Comparison of ENCODE assay signal across 17 cellular contexts in genomic region chr5:25568989-25569625, GRCh38.
A peak's percentile ranks its signal among the peaks of the same experiment; 100 is the strongest.
DNase-seq lines count a peak whose midpoint lies in the region; ATAC-seq and TF ChIP-seq lines count a peak whose summit lies in the region.
"Had no signal": no experiment of that assay in that cellular context is flagged by ENCODE, and none has a peak within 500 bp of the region (broad histone marks: within the 10 kb centered on the region; RNA-seq: fewer than 3 reads in every experiment).

No MANE protein-coding gene starts in this region.

- H3K4me3 ChIP-seq in PC-9 = no peak overlapping the region; the same call in 1 of the 2 replicates
- H3K4me3 ChIP-seq in effector memory CD4-positive, alpha-beta T cell (ENCODE audit: insufficient read depth, low read depth, low read length, poor library complexity, severe bottlenecking) = peak overlapping the region; percentile 18
- H3K4me3 ChIP-seq: skin epidermis had no signal

- H3K9ac ChIP-seq in H9 (ENCODE audit: extremely low read depth, insufficient read length, low read length) = no peak overlapping the region

- POLR2A ChIA-PET in PC-9 (lab: Charles Lee; ENCODE audit: unreplicated experiment) = interaction anchor here (0.7 kb wide), 1 partner anchor 87 kb away, joined by 11 read pairs; no protein-coding TSS in a partner anchor

- no TSS peak for BruUV-seq in PC-9 (replicated peaks; lab: Mats Ljungman, UMichigan)

- H3K27me3 Mint-ChIP-seq in H9 (ENCODE audit: low read depth) = no peaks in the 10 kb centered on the region
- H3K27me3 Mint-ChIP-seq: activated T-cell treated with anti-CD3 and anti-CD28 coated beads, Interleukin-2, amount 50 U/mL, for 24 hours; stimulated activated naive CD8-positive, alpha-beta T cell treated with anti-CD3 and anti-CD28 coated beads, Interleukin-15, amount 100 ng/mL, for 72 hours had no signal

- H3K4me2 ChIP-seq in H9 (ENCODE audit: insufficient read depth, insufficient read length, low read length) = no peak overlapping the region
- no peak overlapping the region for H3K4me2 ChIP-seq in PC-9

- H3K9me3 Mint-ChIP-seq in H9 = peaks cover 5 to 9% of the 10 kb centered on the region in 2 experiments

- in situ Hi-C loops in GM13977 (cut with MboI; ENCODE audit: low pct_unique_long_range_greater_than_20kb, low sequenced_read_pairs, unreplicated experiment) = no loop called here

- 0 out of 2 replicates have a peak, but pooled peaks cover 2% of the 10 kb centered on the region for H3K9me2 ChIP-seq in PC-9 (ENCODE audit: insufficient read depth)

- no peak overlapping the region for H3K23ac ChIP-seq in H9 (ENCODE audit: insufficient read length, low read depth, low read length)

- H3K14ac ChIP-seq in H9 (ENCODE audit: insufficient read depth, low read length) = no peak overlapping the region

- H4K20me1 ChIP-seq in H9 (ENCODE audit: control insufficient read depth, insufficient read depth, insufficient read length) = no peaks in the 10 kb centered on the region
- no peaks in the 10 kb centered on the region for H4K20me1 ChIP-seq in PC-9 (ENCODE audit: insufficient read depth)

- no peak overlapping the region for H2BK5ac ChIP-seq in H9 (ENCODE audit: insufficient read length, low read length)

- no peak overlapping the region for H2BK20ac ChIP-seq in H9 (ENCODE audit: low read depth, low read length, poor library complexity, severe bottlenecking)

- intact Hi-C loops in PC-9 (cut with micrococcal nuclease; ENCODE audit: unreplicated experiment) = no loop called here

- DNase-seq in DMS 273 (lab: John Stamatoyannopoulos, UW; ENCODE audit: unreplicated experiment) = peak; percentile 13
- DNase-seq in DMS 273 treated with DMSO at 0.1 percent for 48 hours (lab: John Stamatoyannopoulos, UW) = no peak
- peak; percentile 23 for DNase-seq in H9
- DNase-seq in PC-9 = no peak
- DNase-seq in effector memory CD4-positive, alpha-beta T cell = peak in 1 of 3 donors; percentile 1
- DNase-seq in globus pallidus (ENCODE audit: low spot score) = no peak
- no peak for DNase-seq in GM13977 (ENCODE audit: low spot score)
- DNase-seq: activated T-cell treated with anti-CD3 and anti-CD28 coated beads, Interleukin-2, amount 50 U/mL, for 24 hours; effector CD4-positive, alpha-beta T cell; GOT3; NCI-H2029 treated with DMSO at 0.1 percent for 48 hours; stimulated activated naive CD8-positive, alpha-beta T cell treated with anti-CD3 and anti-CD28 coated beads, Interleukin-15, amount 100 ng/mL, for 72 hours had no signal

- no peak overlapping the region for H4K8ac ChIP-seq in H9 (replicated peaks; ENCODE audit: insufficient read length, low read depth, low read length)

- no peak overlapping the region for H3K56ac ChIP-seq in H9 (ENCODE audit: insufficient read length, low read depth, low read length)

- CTCF ChIA-PET in PC-9 (lab: Charles Lee) = no interaction called here

- H4K91ac ChIP-seq in H9 (ENCODE audit: insufficient read length, low read depth, low read length) = no peak overlapping the region

- no peaks in the 10 kb centered on the region for H3K36me3 ChIP-seq in PC-9 (ENCODE audit: low read depth)
- no peaks in the 10 kb centered on the region for H3K36me3 ChIP-seq in effector memory CD4-positive, alpha-beta T cell (ENCODE audit: control insufficient read depth, insufficient read depth, low read length)

- H3K27me3 ChIP-seq in H9 (ENCODE audit: insufficient read depth, low read length) (no peaks in the 10 kb centered on the region), PC-9 (ENCODE audit: insufficient read depth, low read depth) (no peaks in the 10 kb centered on the region)
- H3K27me3 ChIP-seq in effector memory CD4-positive, alpha-beta T cell (replicated peaks; ENCODE audit: control insufficient read depth, insufficient read depth, low read length, poor library complexity, severe bottlenecking) = no peaks in the 10 kb centered on the region

- peaks cover 40 to 55% of the 10 kb centered on the region in 2 experiments for H3K4me1 Mint-ChIP-seq in H9
- H3K4me1 Mint-ChIP-seq: stimulated activated naive CD8-positive, alpha-beta T cell treated with anti-CD3 and anti-CD28 coated beads, Interleukin-15, amount 100 ng/mL, for 72 hours had no signal

- H3K36me3 Mint-ChIP-seq in H9 (ENCODE audit: insufficient read depth in 1 of 3, low read depth in 3 of 3) = peaks cover 3 to 16% (median 5%) of the 10 kb centered on the region in 3 experiments
- H3K36me3 Mint-ChIP-seq: immature natural killer cell had no signal

- TF ChIP-seq CTCF in H9 (conservative IDR thresholded peaks at IDR 0.05) = no peak
- no peak for TF ChIP-seq CTCF in PC-9 (conservative IDR thresholded peaks at IDR 0.05)
- no peak for TF ChIP-seq CTCF in GM13977 (IDR thresholded peaks at IDR 0.05; ENCODE audit: extremely low read depth, insufficient read depth, missing control alignments)

- H2BK120ac ChIP-seq in H9 (ENCODE audit: low read depth, low read length, poor library complexity, severe bottlenecking) = no peak overlapping the region

- peak overlapping the region; percentile 92 for H2BK12ac ChIP-seq in H9 (ENCODE audit: insufficient read length, low read depth, low read length)

- no peaks in the 10 kb centered on the region for H3K79me1 ChIP-seq in H9 (ENCODE audit: insufficient read depth, low read depth, low read length, poor library complexity, severe bottlenecking)

- WGBS in H9 (ENCODE audit: extremely low coverage, insufficient read length, low lambda C conversion rate) = no CpG with 5 or more reads among the region's 17 CpGs

- H3K27ac ChIP-seq in H9 (ENCODE audit: insufficient read length, low read depth, low read length) (no peak overlapping the region), PC-9 (no peak overlapping the region)
- no peak overlapping the region for H3K27ac ChIP-seq in effector memory CD4-positive, alpha-beta T cell (ENCODE audit: insufficient read depth, low read length, poor library complexity, severe bottlenecking)
- H3K27ac ChIP-seq: 22Rv1, skin epidermis had no signal

- H3F3A ChIP-seq in PC-9 (ENCODE audit: insufficient read depth, low read depth) = no peaks in the 10 kb centered on the region

- H2AK5ac ChIP-seq in H9 (ENCODE audit: insufficient read length, low read length) = no peak overlapping the region

- H3K9me3 ChIP-seq in H9 (ENCODE audit: control insufficient read depth, low read depth, low read length) = no peaks in the 10 kb centered on the region
- H3K9me3 ChIP-seq in PC-9 (ENCODE audit: insufficient read depth, low read depth) = no peaks in the 10 kb centered on the region
- no peaks in the 10 kb centered on the region for H3K9me3 ChIP-seq in effector memory CD4-positive, alpha-beta T cell (ENCODE audit: control insufficient read depth, low read length)

- no peaks in the 10 kb centered on the region for H3K23me2 ChIP-seq in H9 (ENCODE audit: insufficient read length, low read depth, low read length, poor library complexity, severe bottlenecking)

- no peak overlapping the region for H4K5ac ChIP-seq in H9 (ENCODE audit: insufficient read length, low read depth, low read length)

- peak overlapping the region; percentile 53 for H3T11ph ChIP-seq in H9 (ENCODE audit: low read length)

- H3K18ac ChIP-seq in H9 (ENCODE audit: insufficient read length, low read depth, low read length) = no peak overlapping the region

- no peak for ATAC-seq in HG03196 (IDR thresholded peaks at IDR 0.05; ENCODE audit: unreplicated experiment)
- ATAC-seq: activated CD4-positive, CD25-positive, alpha-beta regulatory T cell treated with anti-CD3 and anti-CD28 coated beads, Interleukin-2, amount 50 U/mL, for 24 hours; stimulated activated naive CD8-positive, alpha-beta T cell treated with anti-CD3 and anti-CD28 coated beads, Interleukin-15, amount 100 ng/mL, for 72 hours had no signal

- H3K79me2 ChIP-seq in H9 (ENCODE audit: insufficient read depth, low read length) = no peaks in the 10 kb centered on the region
- no peaks in the 10 kb centered on the region for H3K79me2 ChIP-seq in PC-9 (ENCODE audit: low read depth)

- no peak overlapping the region for H3K4me3 Mint-ChIP-seq in H9
- H3K4me3 Mint-ChIP-seq: activated T-cell treated with anti-CD3 and anti-CD28 coated beads, Interleukin-2, amount 50 U/mL, for 24 hours; stimulated activated naive CD8-positive, alpha-beta T cell treated with anti-CD3 and anti-CD28 coated beads, Interleukin-15, amount 100 ng/mL, for 72 hours had no signal

- no peak overlapping the region for H3K4ac ChIP-seq in H9 (ENCODE audit: low read depth, low read length)

- H2BK15ac ChIP-seq in H9 (ENCODE audit: low read depth, low read length) = no peak overlapping the region

- H3K4me1 ChIP-seq in H9 (ENCODE audit: insufficient read depth, low read length) (peaks cover 3% of the 10 kb centered on the region; the same call in 1 of the 2 replicates), PC-9 (replicated peaks; ENCODE audit: insufficient read depth) (no peaks in the 10 kb centered on the region)
- H3K4me1 ChIP-seq in effector memory CD4-positive, alpha-beta T cell (ENCODE audit: control insufficient read depth, insufficient read depth, low read length, poor library complexity, severe bottlenecking) = no peaks in the 10 kb centered on the region

- H2AFZ ChIP-seq in H9 (ENCODE audit: low read length) (no peak overlapping the region), PC-9 (0 out of 2 replicates have a peak overlapping the region, but pooled peaks have one; percentile 4)

- H3K27ac Mint-ChIP-seq in H9 = peak overlapping the region; percentile 2 to 54 (median 49); a peak in 2 of 7 replicates
- H3K27ac Mint-ChIP-seq: activated T-cell treated with anti-CD3 and anti-CD28 coated beads, Interleukin-2, amount 50 U/mL, for 24 hours had no signal

Comparison
In these comparisons a context has a peak if more than half of its experiments do, and no peak if none do; other contexts are left out.
1. DNase-seq: peak in DMS 273 (single experiment) and H9 (single experiment); none in DMS 273 treated with DMSO at 0.1 percent for 48 hours (single experiment), PC-9 (0 of 2), globus pallidus (single experiment) and GM13977 (single experiment).